In the genomic region with DNA sequence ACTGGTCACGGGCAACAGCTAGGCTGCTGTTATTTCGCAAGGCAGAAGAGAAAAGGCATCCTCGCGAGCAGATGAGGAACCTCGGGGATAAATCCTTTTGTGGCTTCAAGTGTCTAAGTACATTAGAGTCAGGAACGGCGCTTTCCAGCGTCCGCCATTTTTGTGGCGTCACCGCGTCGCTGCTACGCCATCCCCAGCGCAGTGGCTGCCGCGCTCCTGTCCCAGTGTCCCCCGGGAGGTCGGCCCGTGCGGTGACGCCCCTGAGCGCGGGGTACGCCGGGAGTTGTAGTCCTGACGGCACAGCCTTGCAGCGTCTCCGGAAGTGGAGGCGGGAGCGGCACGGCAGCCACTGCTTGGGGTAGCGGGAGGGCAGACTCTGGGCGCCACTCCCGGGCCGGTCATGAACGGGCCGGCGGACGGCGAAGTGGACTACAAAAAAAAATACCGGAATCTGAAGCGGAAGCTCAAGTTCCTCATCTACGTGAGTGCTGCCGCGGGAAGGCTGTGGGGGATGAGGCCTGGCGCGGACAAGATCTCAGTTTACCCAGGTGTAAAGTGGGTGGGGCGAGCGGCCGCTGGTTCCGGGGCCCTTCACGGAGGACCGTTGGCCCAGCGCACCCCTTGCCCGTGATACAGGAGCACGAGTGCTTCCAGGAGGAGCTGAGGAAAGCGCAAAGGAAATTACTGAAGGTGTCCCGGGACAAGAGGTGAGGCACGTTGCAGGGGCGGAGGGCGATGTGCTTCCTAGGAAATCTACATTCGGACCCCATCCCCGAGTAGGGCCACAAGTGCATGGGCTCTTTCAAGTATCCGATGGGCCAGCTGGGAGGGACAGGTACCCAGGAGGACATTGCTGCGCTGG, we compare ENCODE assay signal across 8 cellular contexts. TPM values are rescaled to one million over a fixed set of nuclear protein-coding genes. Genes with fewer than 3 reads are reported as not detected.
A peak's percentile ranks its signal among the peaks of the same experiment; 100 is the strongest.
DNase-seq lines count a peak whose midpoint lies in the region; ATAC-seq and TF ChIP-seq lines count a peak whose summit lies in the region.

A gene with protein sequence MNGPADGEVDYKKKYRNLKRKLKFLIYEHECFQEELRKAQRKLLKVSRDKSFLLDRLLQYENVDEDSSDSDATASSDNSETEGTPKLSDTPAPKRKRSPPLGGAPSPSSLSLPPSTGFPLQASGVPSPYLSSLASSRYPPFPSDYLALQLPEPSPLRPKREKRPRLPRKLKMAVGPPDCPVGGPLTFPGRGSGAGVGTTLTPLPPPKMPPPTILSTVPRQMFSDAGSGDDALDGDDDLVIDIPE (plus strand): TSS at position 331 of the 862 bp plus-strand sequence. CDS start 70 bp downstream, at position 401.

- H3K27me3 ChIP-seq in psoas muscle (ENCODE audit: insufficient read depth in 3 of 3, low read length in 2 of 3) (no peaks in the 10 kb centered on the region), uterus (no peaks in the 10 kb centered on the region)

- H3K36me3 ChIP-seq in psoas muscle (ENCODE audit: insufficient read depth in 1 of 2, low read depth in 1 of 2) = peaks cover 3 to 61% of the 10 kb centered on the region in 2 donors
- no peaks in the 10 kb centered on the region for H3K36me3 ChIP-seq in uterus

- peak; percentile 85 for ATAC-seq in HG02884 (IDR thresholded peaks at IDR 0.05; ENCODE audit: unreplicated experiment)
- ATAC-seq in left ventricle myocardium superior = peak; percentile 99
- ATAC-seq in psoas muscle = peak; percentile 98 to 99 (median 98)

- H3K4me1 ChIP-seq in psoas muscle = peaks cover 21% of the 10 kb centered on the region
- H3K4me1 ChIP-seq in uterus = peaks cover 0 to 8% of the 10 kb centered on the region in 2 donors

- H3K9me3 ChIP-seq in psoas muscle = no peaks in the 10 kb centered on the region
- H3K9me3 ChIP-seq in uterus = no peaks in the 10 kb centered on the region

- TF ChIP-seq POLR2A in GM15510 (IDR thresholded peaks at IDR 0.05; ENCODE audit: borderline replicate concordance, extremely low read depth, insufficient read length) (peak; percentile 70), uterus (IDR thresholded peaks at IDR 0.05) (peak in 1 of 2 donors; percentile 60)

- peak; percentile 84 for DNase-seq in NCI-H1694 (lab: John Stamatoyannopoulos, UW)
- DNase-seq in T-helper 2 cell = peak; percentile 97 to 100 (median 99)
- peak; percentile 99 for DNase-seq in left ventricle myocardium superior
- DNase-seq in psoas muscle = peak; percentile 99 to 100
- DNase-seq in uterus = peak; percentile 97 to 99

- intact Hi-C loops in left ventricle myocardium superior (cut with micrococcal nuclease) = no loop called here
- intact Hi-C loops in psoas muscle (cut with DNase I) = loop anchor here in 1 of 2 donors (2.0 kb wide), 1 partner anchor 21 kb away; no protein-coding TSS in a partner anchor
- intact Hi-C loops in uterus (cut with DNase I; ENCODE audit: low total_unique reads) = no loop called here

- TF ChIP-seq CTCF in psoas muscle (IDR thresholded peaks at IDR 0.05) (no peak), uterus (IDR thresholded peaks at IDR 0.05) (peak in 1 of 4 experiments; percentile 5)

- WGBS in psoas muscle, 3 donors = 0 to 1% (median 0%) methylated on average over 65 to 66 of the region's 66 CpGs

- peak within 1 kb of the TSS; percentile 86 for H3K4me3 ChIP-seq in psoas muscle
- H3K4me3 ChIP-seq in uterus = peak within 1 kb of the TSS; percentile 93 to 96

- peak within 1 kb of the TSS; percentile 91 for H3K27ac ChIP-seq in angular gyrus (ENCODE audit: low read depth, low read length)
- H3K27ac ChIP-seq in psoas muscle = peak within 1 kb of the TSS; percentile 99
- H3K27ac ChIP-seq in uterus = peak within 1 kb of the TSS; percentile 96 to 98

RNA-seq across cellular contexts. Expression of the gene that starts here (rescaled TPM):
- 31.3 TPM for total RNA-seq in left ventricle myocardium superior
- 10 to 100 TPM; 30.5 to 43.3 (median 34.1) TPM for total RNA-seq in psoas muscle
- 10 to 100 TPM; 59.8 to 86.9 (median 77.3) TPM for polyA plus RNA-seq in psoas muscle
- total RNA-seq in uterus = 100 to 1,000 TPM in 1 of 4 donors, 10 to 100 TPM in 2, 1 to 10 TPM in 1; 4.1 to 714 (median 68.9) TPM

Comparison
In these comparisons a context has a peak if more than half of its experiments do, and no peak if none do; other contexts are left out.
1. Peak in every context shown above with its lines: DNase-seq, ATAC-seq, H3K4me3 ChIP-seq and H3K27ac ChIP-seq.